ENCODE assay signal across 1 cellular context in genomic region chr19:4186087-4186993, GRCh38.
TF ChIP-seq lines count a peak whose summit lies in the region.

No MANE protein-coding gene starts in this region.

TF ChIP-seq in HEK293, 187 proteins besides CTCF, POLR2A, EP300 and RAD21 (continued from another document and continues in another):
- TF ChIP-seq ZNF280D (tag by site-specific recombination; IDR thresholded peaks at IDR 0.05) (no peak), ZNF239 (tag by site-specific recombination; IDR thresholded peaks at IDR 0.05) (no peak), ZNF169 (tag by site-specific recombination; IDR thresholded peaks at IDR 0.05) (no peak), ZNF132 (tag by site-specific recombination; IDR thresholded peaks at IDR 0.05; ENCODE audit: borderline replicate concordance) (no peak), ZNF768 (tag by site-specific recombination; IDR thresholded peaks at IDR 0.05) (peak; percentile 87; the same call in 1 of the 2 replicates), ZNF571 (tag by site-specific recombination; IDR thresholded peaks at IDR 0.05) (no peak), PATZ1 (tag by site-specific recombination; IDR thresholded peaks at IDR 0.05) (peak; percentile 45; the same call in 1 of the 2 replicates), ZBTB21 (tag by site-specific recombination; IDR thresholded peaks at IDR 0.05) (no peak), ZNF362 (tag by site-specific recombination; IDR thresholded peaks at IDR 0.05) (no peak), ZNF292 (tag by site-specific recombination; IDR thresholded peaks at IDR 0.05; ENCODE audit: borderline replicate concordance, low read depth) (no peak), TRIM28 (IDR thresholded peaks at IDR 0.05; ENCODE audit: borderline replicate concordance, low read length) (no peak), SP7 (tag by site-specific recombination; IDR thresholded peaks at IDR 0.05) (peak; percentile 45; the same call in 1 of the 2 replicates), ZNF138 (tag by site-specific recombination; IDR thresholded peaks at IDR 0.05; ENCODE audit: borderline replicate concordance) (no peak), ZNF404 (tag by site-specific recombination; IDR thresholded peaks at IDR 0.05) (no peak), ZNF621 (tag by site-specific recombination; IDR thresholded peaks at IDR 0.05) (no peak), ZNF544 (tag by site-specific recombination; IDR thresholded peaks at IDR 0.05) (no peak), ZNF624 (tag by site-specific recombination; IDR thresholded peaks at IDR 0.05) (no peak), GLIS2 (tag by site-specific recombination; IDR thresholded peaks at IDR 0.05) (no peak), ZNF426 (tag by site-specific recombination; IDR thresholded peaks at IDR 0.05) (no peak), ZNF112 (tag by site-specific recombination; IDR thresholded peaks at IDR 0.05) (no peak), ZNF48 (tag by site-specific recombination; IDR thresholded peaks at IDR 0.05) (no peak), ZSCAN16 (tag by site-specific recombination; IDR thresholded peaks at IDR 0.05) (no peak), ZNF639 (tag by site-specific recombination; IDR thresholded peaks at IDR 0.05) (peak; percentile 53; the same call in 1 of the 2 replicates), ZNF654 (tag by site-specific recombination; IDR thresholded peaks at IDR 0.05; ENCODE audit: low read depth) (peak; percentile 87), ZNF530 (tag by site-specific recombination; IDR thresholded peaks at IDR 0.05; ENCODE audit: low read depth) (no peak), ZNF175 (tag by site-specific recombination; IDR thresholded peaks at IDR 0.05) (no peak), KLF16 (tag by site-specific recombination; IDR thresholded peaks at IDR 0.05) (peak; percentile 56), ZNF311 (tag by site-specific recombination; IDR thresholded peaks at IDR 0.05; ENCODE audit: borderline replicate concordance) (no peak), ZFHX2 (tag by site-specific recombination; conservative IDR thresholded peaks at IDR 0.05) (0 out of 2 replicates have a peak, but pooled peaks have one; percentile 16), ZFP41 (tag by site-specific recombination; IDR thresholded peaks at IDR 0.05; ENCODE audit: borderline replicate concordance) (no peak), MYNN (tag by site-specific recombination; IDR thresholded peaks at IDR 0.05; ENCODE audit: borderline replicate concordance) (no peak), GLI2 (tag by site-specific recombination; IDR thresholded peaks at IDR 0.05; ENCODE audit: borderline replicate concordance, low read depth) (no peak), KLF1 (tag by site-specific recombination; IDR thresholded peaks at IDR 0.05) (peak; percentile 37; the same call in 1 of the 2 replicates), ZNF184 (tag by site-specific recombination; IDR thresholded peaks at IDR 0.05) (no peak), TCF7L2 (IDR thresholded peaks at IDR 0.05; ENCODE audit: borderline replicate concordance, low read depth, low read length) (no peak), SP2 (tag by site-specific recombination; IDR thresholded peaks at IDR 0.05) (peak; percentile 23; the same call in 1 of the 2 replicates), ZNF677 (tag by site-specific recombination; IDR thresholded peaks at IDR 0.05) (no peak), SCRT1 (tag by site-specific recombination; IDR thresholded peaks at IDR 0.05; ENCODE audit: borderline replicate concordance) (no peak), FEZF1 (tag by site-specific recombination; IDR thresholded peaks at IDR 0.05) (no peak), ZNF423 (tag by site-specific recombination; IDR thresholded peaks at IDR 0.05) (no peak), ZNF341 (tag by site-specific recombination; IDR thresholded peaks at IDR 0.05; ENCODE audit: low read depth) (no peak; the same call in 1 of the 2 replicates), ZNF561 (tag by site-specific recombination; IDR thresholded peaks at IDR 0.05; ENCODE audit: borderline replicate concordance) (no peak), PBX3 (CRISPR knock-in tag; IDR thresholded peaks at IDR 0.05) (no peak), ZNF354C (tag by site-specific recombination; IDR thresholded peaks at IDR 0.05; ENCODE audit: borderline replicate concordance, low read depth) (no peak), SETDB1 (IDR thresholded peaks at IDR 0.05; ENCODE audit: insufficient read length, low read length) (no peak), ZNF792 (tag by site-specific recombination; IDR thresholded peaks at IDR 0.05) (no peak), BCL11A (tag by site-specific recombination; IDR thresholded peaks at IDR 0.05; ENCODE audit: low read depth) (no peak), ATF2 (tag by site-specific recombination; IDR thresholded peaks at IDR 0.05; ENCODE audit: low read depth) (no peak), ZNF777 (tag by site-specific recombination; IDR thresholded peaks at IDR 0.05; ENCODE audit: borderline replicate concordance) (no peak), KLF17 (tag by site-specific recombination; IDR thresholded peaks at IDR 0.05) (0 out of 2 replicates have a peak, but pooled peaks have one; percentile 42)
- TF ChIP-seq, protein P1, sequence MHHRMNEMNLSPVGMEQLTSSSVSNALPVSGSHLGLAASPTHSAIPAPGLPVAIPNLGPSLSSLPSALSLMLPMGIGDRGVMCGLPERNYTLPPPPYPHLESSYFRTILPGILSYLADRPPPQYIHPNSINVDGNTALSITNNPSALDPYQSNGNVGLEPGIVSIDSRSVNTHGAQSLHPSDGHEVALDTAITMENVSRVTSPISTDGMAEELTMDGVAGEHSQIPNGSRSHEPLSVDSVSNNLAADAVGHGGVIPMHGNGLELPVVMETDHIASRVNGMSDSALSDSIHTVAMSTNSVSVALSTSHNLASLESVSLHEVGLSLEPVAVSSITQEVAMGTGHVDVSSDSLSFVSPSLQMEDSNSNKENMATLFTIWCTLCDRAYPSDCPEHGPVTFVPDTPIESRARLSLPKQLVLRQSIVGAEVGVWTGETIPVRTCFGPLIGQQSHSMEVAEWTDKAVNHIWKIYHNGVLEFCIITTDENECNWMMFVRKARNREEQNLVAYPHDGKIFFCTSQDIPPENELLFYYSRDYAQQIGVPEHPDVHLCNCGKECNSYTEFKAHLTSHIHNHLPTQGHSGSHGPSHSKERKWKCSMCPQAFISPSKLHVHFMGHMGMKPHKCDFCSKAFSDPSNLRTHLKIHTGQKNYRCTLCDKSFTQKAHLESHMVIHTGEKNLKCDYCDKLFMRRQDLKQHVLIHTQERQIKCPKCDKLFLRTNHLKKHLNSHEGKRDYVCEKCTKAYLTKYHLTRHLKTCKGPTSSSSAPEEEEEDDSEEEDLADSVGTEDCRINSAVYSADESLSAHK (tag by site-specific recombination; IDR thresholded peaks at IDR 0.05), result no peak
- TF ChIP-seq, protein P2, sequence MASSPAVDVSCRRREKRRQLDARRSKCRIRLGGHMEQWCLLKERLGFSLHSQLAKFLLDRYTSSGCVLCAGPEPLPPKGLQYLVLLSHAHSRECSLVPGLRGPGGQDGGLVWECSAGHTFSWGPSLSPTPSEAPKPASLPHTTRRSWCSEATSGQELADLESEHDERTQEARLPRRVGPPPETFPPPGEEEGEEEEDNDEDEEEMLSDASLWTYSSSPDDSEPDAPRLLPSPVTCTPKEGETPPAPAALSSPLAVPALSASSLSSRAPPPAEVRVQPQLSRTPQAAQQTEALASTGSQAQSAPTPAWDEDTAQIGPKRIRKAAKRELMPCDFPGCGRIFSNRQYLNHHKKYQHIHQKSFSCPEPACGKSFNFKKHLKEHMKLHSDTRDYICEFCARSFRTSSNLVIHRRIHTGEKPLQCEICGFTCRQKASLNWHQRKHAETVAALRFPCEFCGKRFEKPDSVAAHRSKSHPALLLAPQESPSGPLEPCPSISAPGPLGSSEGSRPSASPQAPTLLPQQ (tag by site-specific recombination; IDR thresholded peaks at IDR 0.05), result 0 out of 2 replicates have a peak, but pooled peaks have one; percentile 8
